In genomic region chr19:35134601-35135091, GRCh38 we compare ENCODE assay signal across 12 cellular contexts. TPM values are rescaled to one million over a fixed set of nuclear protein-coding genes. Genes with fewer than 3 reads are reported as not detected.
DNase-seq lines count a peak whose midpoint lies in the region; TF ChIP-seq lines count a peak whose summit lies in the region.
"Had no signal": no experiment of that assay in that cellular context is flagged by ENCODE, and none has a peak within 500 bp of the region (broad histone marks: within the 10 kb centered on the region; RNA-seq: fewer than 3 reads in every experiment).

TSS of gene LGI4 (minus strand) at chr19:35135059. CDS start at chr19:35134680, 379 bp downstream.

- intact Hi-C loops in activated naive CD4-positive, alpha-beta T cell treated with anti-CD3 and anti-CD28 coated beads for 36 hours (cut with micrococcal nuclease) = loop anchor here (1.0 kb wide), 2 partner anchors 67 to 90 kb away; no protein-coding TSS in a partner anchor

- DNase-seq in activated naive CD4-positive, alpha-beta T cell treated with anti-CD3 and anti-CD28 coated beads for 36 hours = no peak
- peak; percentile 56 for DNase-seq in glutamatergic neuron
- DNase-seq in occipital lobe (lab: John Stamatoyannopoulos, UW) = no peak
- DNase-seq in NK-92 (lab: John Stamatoyannopoulos, UW; ENCODE audit: unreplicated experiment) = no peak
- DNase-seq in AML-193 (lab: John Stamatoyannopoulos, UW) = no peak
- no peak for DNase-seq in T-helper 2 cell treated with Interferon-gamma antibody and Interleukin-4, amounts not matched to agents 5 μg/mL and 100 μg/mL, for 36 hours (ENCODE audit: low spot score)

- 54% methylated on average over 11 of the region's 11 CpGs for WGBS in urinary bladder

- H3K4me1 Mint-ChIP-seq in activated naive CD4-positive, alpha-beta T cell treated with anti-CD3 and anti-CD28 coated beads, Interleukin-2, amount 50 U/mL, for 24 hours = peaks cover 7% of the 10 kb centered on the region
- no peaks in the 10 kb centered on the region for H3K4me1 Mint-ChIP-seq in activated naive CD4-positive, alpha-beta T cell treated with anti-CD3 and anti-CD28 coated beads for 36 hours (ENCODE audit: low read depth)
- H3K4me1 Mint-ChIP-seq in glutamatergic neuron (ENCODE audit: low read depth, unreplicated experiment) = peaks cover 19% of the 10 kb centered on the region
- peaks cover 4% of the 10 kb centered on the region for H3K4me1 Mint-ChIP-seq in T-helper 2 cell treated with Interferon-gamma antibody and Interleukin-4, amounts not matched to agents 5 μg/mL and 100 μg/mL, for 36 hours (ENCODE audit: low read depth)

- H3K27ac ChIP-seq in urinary bladder (ENCODE audit: low read depth) = no peak within 1 kb of the TSS
- H3K27ac ChIP-seq: PC-9 had no signal

- no peaks in the 10 kb centered on the region for H3K9me3 Mint-ChIP-seq in activated naive CD4-positive, alpha-beta T cell treated with anti-CD3 and anti-CD28 coated beads, Interleukin-2, amount 50 U/mL, for 24 hours
- peaks cover 2% of the 10 kb centered on the region for H3K9me3 Mint-ChIP-seq in activated naive CD4-positive, alpha-beta T cell treated with anti-CD3 and anti-CD28 coated beads for 36 hours
- H3K9me3 Mint-ChIP-seq in glutamatergic neuron (ENCODE audit: unreplicated experiment) = peaks cover 5% of the 10 kb centered on the region
- no peaks in the 10 kb centered on the region for H3K9me3 Mint-ChIP-seq in T-helper 2 cell treated with Interferon-gamma antibody and Interleukin-4, amounts not matched to agents 5 μg/mL and 100 μg/mL, for 36 hours

- H3K4me3 Mint-ChIP-seq in activated naive CD4-positive, alpha-beta T cell treated with anti-CD3 and anti-CD28 coated beads, Interleukin-2, amount 50 U/mL, for 24 hours = no peak within 1 kb of the TSS
- H3K4me3 Mint-ChIP-seq in activated naive CD4-positive, alpha-beta T cell treated with anti-CD3 and anti-CD28 coated beads for 36 hours = no peak within 1 kb of the TSS
- H3K4me3 Mint-ChIP-seq in glutamatergic neuron (ENCODE audit: unreplicated experiment) = peak within 1 kb of the TSS; percentile 94
- no peak within 1 kb of the TSS for H3K4me3 Mint-ChIP-seq in T-helper 2 cell treated with Interferon-gamma antibody and Interleukin-4, amounts not matched to agents 5 μg/mL and 100 μg/mL, for 36 hours
- H3K4me3 Mint-ChIP-seq: memory B cell; stimulated activated effector memory CD8-positive, alpha-beta T cell treated with anti-CD3 and anti-CD28 coated beads, Interleukin-12 subunit alpha, Interleukin-12 subunit beta, amount 100 ng/mL, for 72 hours had no signal

- no peaks in the 10 kb centered on the region for H3K4me1 ChIP-seq in urinary bladder (ENCODE audit: insufficient read depth)

- no peaks in the 10 kb centered on the region for H3K27me3 Mint-ChIP-seq in activated naive CD4-positive, alpha-beta T cell treated with anti-CD3 and anti-CD28 coated beads, Interleukin-2, amount 50 U/mL, for 24 hours
- H3K27me3 Mint-ChIP-seq in activated naive CD4-positive, alpha-beta T cell treated with anti-CD3 and anti-CD28 coated beads for 36 hours (ENCODE audit: low read depth) = no peaks in the 10 kb centered on the region
- peaks cover 10% of the 10 kb centered on the region for H3K27me3 Mint-ChIP-seq in glutamatergic neuron (ENCODE audit: unreplicated experiment)
- H3K27me3 Mint-ChIP-seq in T-helper 2 cell treated with Interferon-gamma antibody and Interleukin-4, amounts not matched to agents 5 μg/mL and 100 μg/mL, for 36 hours (ENCODE audit: low read depth) = no peaks in the 10 kb centered on the region

- H3K36me3 Mint-ChIP-seq in activated naive CD4-positive, alpha-beta T cell treated with anti-CD3 and anti-CD28 coated beads, Interleukin-2, amount 50 U/mL, for 24 hours = no peaks in the 10 kb centered on the region
- H3K36me3 Mint-ChIP-seq in activated naive CD4-positive, alpha-beta T cell treated with anti-CD3 and anti-CD28 coated beads for 36 hours (ENCODE audit: low read depth) = no peaks in the 10 kb centered on the region
- peaks cover 9% of the 10 kb centered on the region for H3K36me3 Mint-ChIP-seq in glutamatergic neuron (ENCODE audit: unreplicated experiment)
- H3K36me3 Mint-ChIP-seq in T-helper 2 cell treated with Interferon-gamma antibody and Interleukin-4, amounts not matched to agents 5 μg/mL and 100 μg/mL, for 36 hours (ENCODE audit: low read depth) = no peaks in the 10 kb centered on the region
- H3K36me3 Mint-ChIP-seq: stimulated activated effector memory CD8-positive, alpha-beta T cell treated with anti-CD3 and anti-CD28 coated beads, Interleukin-12 subunit alpha, Interleukin-12 subunit beta, amount 100 ng/mL, for 72 hours had no signal

- peak within 1 kb of the TSS; percentile 94 for H3K27ac Mint-ChIP-seq in activated naive CD4-positive, alpha-beta T cell treated with anti-CD3 and anti-CD28 coated beads, Interleukin-2, amount 50 U/mL, for 24 hours
- no peak within 1 kb of the TSS for H3K27ac Mint-ChIP-seq in activated naive CD4-positive, alpha-beta T cell treated with anti-CD3 and anti-CD28 coated beads for 36 hours
- H3K27ac Mint-ChIP-seq in glutamatergic neuron (ENCODE audit: unreplicated experiment) = peak within 1 kb of the TSS; percentile 99
- no peak within 1 kb of the TSS for H3K27ac Mint-ChIP-seq in T-helper 2 cell treated with Interferon-gamma antibody and Interleukin-4, amounts not matched to agents 5 μg/mL and 100 μg/mL, for 36 hours
- H3K27ac Mint-ChIP-seq: memory B cell; stimulated activated effector memory CD8-positive, alpha-beta T cell treated with anti-CD3 and anti-CD28 coated beads, Interleukin-12 subunit alpha, Interleukin-12 subunit beta, amount 100 ng/mL, for 72 hours had no signal

- no peaks in the 10 kb centered on the region for H3K36me3 ChIP-seq in urinary bladder (ENCODE audit: insufficient read depth)

- no peak for TF ChIP-seq CTCF in glutamatergic neuron (IDR thresholded peaks at IDR 0.05; ENCODE audit: partially characterized antibody, unreplicated experiment)

- CTCF ChIA-PET in activated naive CD4-positive, alpha-beta T cell treated with anti-CD3 and anti-CD28 coated beads for 36 hours (lab: Charles Lee) = interaction anchor here (1.0 to 3.5 kb wide), 6 partner anchors 10 to 91 kb away, joined by 3 to 35 read pairs (median 4); no protein-coding TSS in a partner anchor

- peak within 1 kb of the TSS; percentile 4 for H3K4me3 ChIP-seq in urinary bladder (ENCODE audit: low read depth, low read length)
- H3K4me3 ChIP-seq: PC-9 had no signal

RNA-seq across cellular contexts. Expression of gene LGI4, which starts in this region (rescaled TPM):
- 1 to 10 TPM; 1.1 to 1.7 TPM for total RNA-seq in activated naive CD4-positive, alpha-beta T cell treated with anti-CD3 and anti-CD28 coated beads for 36 hours
- total RNA-seq in glutamatergic neuron (ENCODE audit: unreplicated experiment) (14.4 TPM), occipital lobe (14.2 TPM), urinary bladder (5.9 TPM)
- 48.4 TPM for polyA plus RNA-seq in urinary bladder
- total RNA-seq: bronchial epithelial cell had no signal

Comparison
In these comparisons a context has a peak if more than half of its experiments do, and no peak if none do; other contexts are left out.
1. H3K27ac Mint-ChIP-seq: peak in activated naive CD4-positive, alpha-beta T cell treated with anti-CD3 and anti-CD28 coated beads, Interleukin-2, amount 50 U/mL, for 24 hours (single experiment) and glutamatergic neuron (single experiment); none in activated naive CD4-positive, alpha-beta T cell treated with anti-CD3 and anti-CD28 coated beads for 36 hours (single experiment) and T-helper 2 cell treated with Interferon-gamma antibody and Interleukin-4, amounts not matched to agents 5 μg/mL and 100 μg/mL, for 36 hours (single experiment).